1 cellular context compared by ENCODE assay signal in the genomic region with DNA sequence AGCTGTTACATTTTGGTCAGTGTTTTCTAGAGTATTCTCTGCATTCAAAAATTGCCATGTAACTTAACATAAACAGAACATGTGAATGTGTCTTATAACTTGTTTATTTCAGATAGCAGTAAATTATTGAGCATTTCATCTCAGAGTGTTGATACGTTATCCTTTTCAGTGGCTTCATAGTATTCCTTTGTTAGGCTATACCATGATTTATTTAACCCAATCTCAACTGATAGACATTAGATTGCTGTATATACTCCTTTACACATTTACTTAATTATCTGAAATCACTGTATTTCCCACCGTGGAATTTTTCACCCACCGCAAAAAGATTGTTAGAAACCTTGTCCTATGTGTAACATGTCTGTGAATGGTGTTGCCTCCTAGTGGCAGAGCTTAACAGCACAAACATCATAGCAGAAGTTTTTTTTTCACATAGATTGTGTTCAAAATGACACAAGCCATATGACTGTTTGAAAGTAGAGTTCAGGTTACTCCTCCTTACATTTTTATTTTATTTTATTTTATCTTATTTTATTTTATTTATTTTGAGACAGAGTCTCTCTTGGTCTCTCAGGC.
TF ChIP-seq lines count a peak whose summit lies in the region.

No MANE protein-coding gene starts in this region.

TF ChIP-seq in GM23338, 12 proteins besides CTCF, POLR2A, EP300 and RAD21 (continued from another document):
- TF ChIP-seq, protein P1, sequence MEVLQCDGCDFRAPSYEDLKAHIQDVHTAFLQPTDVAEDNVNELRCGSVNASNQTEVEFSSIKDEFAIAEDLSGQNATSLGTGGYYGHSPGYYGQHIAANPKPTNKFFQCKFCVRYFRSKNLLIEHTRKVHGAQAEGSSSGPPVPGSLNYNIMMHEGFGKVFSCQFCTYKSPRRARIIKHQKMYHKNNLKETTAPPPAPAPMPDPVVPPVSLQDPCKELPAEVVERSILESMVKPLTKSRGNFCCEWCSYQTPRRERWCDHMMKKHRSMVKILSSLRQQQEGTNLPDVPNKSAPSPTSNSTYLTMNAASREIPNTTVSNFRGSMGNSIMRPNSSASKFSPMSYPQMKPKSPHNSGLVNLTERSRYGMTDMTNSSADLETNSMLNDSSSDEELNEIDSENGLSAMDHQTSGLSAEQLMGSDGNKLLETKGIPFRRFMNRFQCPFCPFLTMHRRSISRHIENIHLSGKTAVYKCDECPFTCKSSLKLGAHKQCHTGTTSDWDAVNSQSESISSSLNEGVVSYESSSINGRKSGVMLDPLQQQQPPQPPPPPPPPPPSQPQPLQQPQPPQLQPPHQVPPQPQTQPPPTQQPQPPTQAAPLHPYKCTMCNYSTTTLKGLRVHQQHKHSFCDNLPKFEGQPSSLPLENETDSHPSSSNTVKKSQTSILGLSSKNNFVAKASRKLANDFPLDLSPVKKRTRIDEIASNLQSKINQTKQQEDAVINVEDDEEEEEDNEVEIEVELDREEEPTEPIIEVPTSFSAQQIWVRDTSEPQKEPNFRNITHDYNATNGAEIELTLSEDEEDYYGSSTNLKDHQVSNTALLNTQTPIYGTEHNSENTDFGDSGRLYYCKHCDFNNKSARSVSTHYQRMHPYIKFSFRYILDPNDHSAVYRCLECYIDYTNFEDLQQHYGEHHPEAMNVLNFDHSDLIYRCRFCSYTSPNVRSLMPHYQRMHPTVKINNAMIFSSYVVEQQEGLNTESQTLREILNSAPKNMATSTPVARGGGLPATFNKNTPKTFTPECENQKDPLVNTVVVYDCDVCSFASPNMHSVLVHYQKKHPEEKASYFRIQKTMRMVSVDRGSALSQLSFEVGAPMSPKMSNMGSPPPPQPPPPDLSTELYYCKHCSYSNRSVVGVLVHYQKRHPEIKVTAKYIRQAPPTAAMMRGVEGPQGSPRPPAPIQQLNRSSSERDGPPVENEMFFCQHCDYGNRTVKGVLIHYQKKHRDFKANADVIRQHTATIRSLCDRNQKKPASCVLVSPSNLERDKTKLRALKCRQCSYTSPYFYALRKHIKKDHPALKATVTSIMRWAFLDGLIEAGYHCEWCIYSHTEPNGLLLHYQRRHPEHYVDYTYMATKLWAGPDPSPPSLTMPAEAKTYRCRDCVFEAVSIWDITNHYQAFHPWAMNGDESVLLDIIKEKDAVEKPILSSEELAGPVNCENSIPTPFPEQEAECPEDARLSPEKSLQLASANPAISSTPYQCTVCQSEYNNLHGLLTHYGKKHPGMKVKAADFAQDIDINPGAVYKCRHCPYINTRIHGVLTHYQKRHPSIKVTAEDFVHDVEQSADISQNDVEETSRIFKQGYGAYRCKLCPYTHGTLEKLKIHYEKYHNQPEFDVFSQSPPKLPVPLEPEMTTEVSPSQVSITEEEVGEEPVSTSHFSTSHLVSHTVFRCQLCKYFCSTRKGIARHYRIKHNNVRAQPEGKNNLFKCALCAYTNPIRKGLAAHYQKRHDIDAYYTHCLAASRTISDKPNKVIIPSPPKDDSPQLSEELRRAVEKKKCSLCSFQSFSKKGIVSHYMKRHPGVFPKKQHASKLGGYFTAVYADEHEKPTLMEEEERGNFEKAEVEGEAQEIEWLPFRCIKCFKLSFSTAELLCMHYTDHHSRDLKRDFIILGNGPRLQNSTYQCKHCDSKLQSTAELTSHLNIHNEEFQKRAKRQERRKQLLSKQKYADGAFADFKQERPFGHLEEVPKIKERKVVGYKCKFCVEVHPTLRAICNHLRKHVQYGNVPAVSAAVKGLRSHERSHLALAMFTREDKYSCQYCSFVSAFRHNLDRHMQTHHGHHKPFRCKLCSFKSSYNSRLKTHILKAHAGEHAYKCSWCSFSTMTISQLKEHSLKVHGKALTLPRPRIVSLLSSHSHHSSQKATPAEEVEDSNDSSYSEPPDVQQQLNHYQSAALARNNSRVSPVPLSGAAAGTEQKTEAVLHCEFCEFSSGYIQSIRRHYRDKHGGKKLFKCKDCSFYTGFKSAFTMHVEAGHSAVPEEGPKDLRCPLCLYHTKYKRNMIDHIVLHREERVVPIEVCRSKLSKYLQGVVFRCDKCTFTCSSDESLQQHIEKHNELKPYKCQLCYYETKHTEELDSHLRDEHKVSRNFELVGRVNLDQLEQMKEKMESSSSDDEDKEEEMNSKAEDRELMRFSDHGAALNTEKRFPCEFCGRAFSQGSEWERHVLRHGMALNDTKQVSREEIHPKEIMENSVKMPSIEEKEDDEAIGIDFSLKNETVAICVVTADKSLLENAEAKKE (CRISPR knock-in tag; IDR thresholded peaks at IDR 0.05) = no peak
- TF ChIP-seq, protein P2, sequence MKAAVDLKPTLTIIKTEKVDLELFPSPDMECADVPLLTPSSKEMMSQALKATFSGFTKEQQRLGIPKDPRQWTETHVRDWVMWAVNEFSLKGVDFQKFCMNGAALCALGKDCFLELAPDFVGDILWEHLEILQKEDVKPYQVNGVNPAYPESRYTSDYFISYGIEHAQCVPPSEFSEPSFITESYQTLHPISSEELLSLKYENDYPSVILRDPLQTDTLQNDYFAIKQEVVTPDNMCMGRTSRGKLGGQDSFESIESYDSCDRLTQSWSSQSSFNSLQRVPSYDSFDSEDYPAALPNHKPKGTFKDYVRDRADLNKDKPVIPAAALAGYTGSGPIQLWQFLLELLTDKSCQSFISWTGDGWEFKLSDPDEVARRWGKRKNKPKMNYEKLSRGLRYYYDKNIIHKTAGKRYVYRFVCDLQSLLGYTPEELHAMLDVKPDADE (IDR thresholded peaks at IDR 0.05) = no peak
- no peak for TF ChIP-seq POLR2AphosphoS5 (IDR thresholded peaks at IDR 0.05; ENCODE audit: low read depth)
- TF ChIP-seq NANOG (IDR thresholded peaks at IDR 0.05; ENCODE audit: borderline replicate concordance) = no peak
- TF ChIP-seq EZH2 (IDR thresholded peaks at IDR 0.05; ENCODE audit: low read depth, unreplicated experiment) = no peak
- no peak for TF ChIP-seq CREB1 (CRISPR knock-in tag; IDR thresholded peaks at IDR 0.05; ENCODE audit: low read depth)
- no peak for TF ChIP-seq ZNF331 (CRISPR knock-in tag; IDR thresholded peaks at IDR 0.05; ENCODE audit: low read depth)
- TF ChIP-seq EZH2phosphoT487 (IDR thresholded peaks at IDR 0.05; ENCODE audit: unreplicated experiment) = no peak
